2 cellular contexts compared by ENCODE assay signal in the genomic region with DNA sequence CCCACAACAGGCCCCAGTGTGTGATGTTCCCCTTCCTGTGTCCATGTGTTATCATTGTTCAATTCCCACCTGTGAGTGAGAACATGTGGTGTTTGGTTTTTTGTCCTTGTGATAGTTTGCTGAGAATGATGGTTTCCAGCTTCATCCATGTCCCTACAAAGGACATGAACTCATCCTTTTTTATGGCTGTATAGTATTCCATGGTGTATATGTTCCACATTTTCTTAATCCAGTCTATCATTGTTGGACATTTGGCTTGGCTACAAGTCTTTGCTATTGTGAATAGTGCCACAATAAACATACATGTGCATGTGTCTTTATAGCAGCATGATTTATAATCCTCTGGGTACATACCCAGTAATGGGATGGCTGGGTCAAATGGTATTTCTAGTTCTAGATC. TPM values are rescaled to one million over a fixed set of nuclear protein-coding genes. Genes with fewer than 3 reads are reported as not detected.
DNase-seq lines count a peak whose midpoint lies in the region; ATAC-seq, FAIRE-seq and TF ChIP-seq lines count a peak whose summit lies in the region.
"Not testable (repeated sequence)": the region's sequence is repeated elsewhere in the genome, so short reads cannot be mapped to it uniquely, and the experiment has no call there.

No MANE protein-coding gene starts in this region.

- TF ChIP-seq RAD21 in K562 (CRISPR knock-in tag; conservative IDR thresholded peaks at IDR 0.05 in 1 of 2, IDR thresholded peaks at IDR 0.05 in 1 of 2), result not testable (repeated sequence)

- H3K9me1 ChIP-seq in K562 (ENCODE audit: control insufficient read depth, insufficient read depth, low read length), result not testable (repeated sequence)

- not testable (repeated sequence) for H3K27me3 ChIP-seq in K562 (ENCODE audit: control insufficient read depth in 2 of 2, insufficient read depth in 2 of 2, low read length in 2 of 2)

- not testable (repeated sequence) for H3K4me1 ChIP-seq in HEK293 (ENCODE audit: control insufficient read depth, insufficient read depth, low read length)
- H3K4me1 ChIP-seq in K562 (replicated peaks in 1 of 2; ENCODE audit: control insufficient read depth in 2 of 2, insufficient read depth in 2 of 2, low read length in 2 of 2), result peaks cover 15 to 27% of the 10 kb centered on the region in 2 experiments

- ATAC-seq in K562, result not testable (repeated sequence)

- CTCF ChIA-PET in HEK293 (lab: Yijun Ruan, JAX); K562 (lab: Yijun Ruan, JAX; ENCODE audit: low intra/inter-chr PET ratio): not testable (repeated sequence)

- POLR2A ChIA-PET in HEK293 (lab: Yijun Ruan, JAX); K562 (lab: Yijun Ruan, JAX): not testable (repeated sequence)

- H3K9ac ChIP-seq in K562 (ENCODE audit: insufficient read depth in 1 of 2, low read depth in 2 of 2, low read length in 2 of 2), result not testable (repeated sequence)

- DNase-seq in K562 (ENCODE audit: extremely low read depth in 1 of 4, low spot score in 3 of 4), result not testable (repeated sequence)

- BruUV-seq in K562 (replicated peaks; lab: Mats Ljungman, UMichigan), result not testable (repeated sequence)

- intact Hi-C loops in K562 (cut with micrococcal nuclease), result not testable (repeated sequence)

- FAIRE-seq in K562 (lab: Jason Lieb, UNC), result not testable (repeated sequence)

- H3K4me2 ChIP-seq in K562 (ENCODE audit: insufficient read depth, low read length), result not testable (repeated sequence)

- H3K9me3 ChIP-seq in HEK293 (ENCODE audit: control insufficient read depth, insufficient read depth, low read depth, low read length); K562 (replicated peaks; ENCODE audit: control insufficient read depth, insufficient read depth, low read depth, low read length): not testable (repeated sequence)

- H3K4me3 ChIP-seq in HEK293 (ENCODE audit: low read depth, low read length); K562: not testable (repeated sequence)

- not testable (repeated sequence) for H3K27ac ChIP-seq in HEK293 (ENCODE audit: extremely low read depth, low read depth, low read length); K562 (ENCODE audit: extremely low read depth, low read depth, low read length)

- H4K20me1 ChIP-seq in K562 (replicated peaks; ENCODE audit: control insufficient read depth, insufficient read depth, low read length), result not testable (repeated sequence)

- not testable (repeated sequence) for TF ChIP-seq EP300 in K562 (IDR thresholded peaks at IDR 0.05; ENCODE audit: low read length)

- TF ChIP-seq POLR2A in K562 (conservative IDR thresholded peaks at IDR 0.05), result not testable (repeated sequence)

- H3K36me3 ChIP-seq in HEK293 (ENCODE audit: control insufficient read depth in 2 of 2, insufficient read depth in 1 of 2, low read length in 2 of 2); K562 (ENCODE audit: control insufficient read depth, insufficient read depth, low read length): not testable (repeated sequence)

- H3K79me2 ChIP-seq in K562 (ENCODE audit: control insufficient read depth, insufficient read depth, low read length), result not testable (repeated sequence)

- TF ChIP-seq CTCF in HEK293 (tag by site-specific recombination; IDR thresholded peaks at IDR 0.05); K562 (IDR thresholded peaks at IDR 0.05 in 2 of 3, conservative IDR thresholded peaks at IDR 0.05 in 1 of 3; ENCODE audit: insufficient read depth in 2 of 3, low read depth in 1 of 3, low read length in 3 of 3): not testable (repeated sequence)

- not testable (repeated sequence) for H2AFZ ChIP-seq in K562 (ENCODE audit: low read depth, low read length)

- in situ Hi-C loops in K562 (cut with MboI), result not testable (repeated sequence)

TF ChIP-seq in HEK293, 187 proteins besides CTCF, POLR2A, EP300 and RAD21:
- peak; percentile 84 for TF ChIP-seq ZNF146 (tag by site-specific recombination; IDR thresholded peaks at IDR 0.05)

TF ChIP-seq in K562, 482 proteins besides CTCF, POLR2A, EP300 and RAD21:
- TF ChIP-seq KDM1A (IDR thresholded peaks at IDR 0.05) (peak; percentile 33 to 51; a peak in 3 of 4 replicates), ZNF146 (CRISPR knock-in tag; IDR thresholded peaks at IDR 0.05; ENCODE audit: unreplicated experiment) (peak; percentile 89), BCOR (IDR thresholded peaks at IDR 0.05) (peak; percentile 76), SMARCA5 (IDR thresholded peaks at IDR 0.05) (0 out of 2 replicates have a peak, but pooled peaks have one; percentile 23)

RNA-seq across cellular contexts. Expression of a gene that starts 13.6 kb away (rescaled TPM):
- total RNA-seq in K562 (2011; cell fraction: chromatin; rRNA removed; ENCODE audit: low replicate concordance), result 0.76 and 1.1 TPM in 2 replicates
- 0.79 and 0.83 TPM in 2 replicates for total RNA-seq in K562 (2011; cell fraction: nucleolus; rRNA removed)
- total RNA-seq in K562 (2011; cell fraction: nucleoplasm; rRNA removed), result 0.69 and 0.88 TPM in 2 replicates
- 0.32 and 0.37 TPM in 2 replicates for total RNA-seq in K562 (2014; rRNA removed)
- 0.11 and 0.16 TPM in 2 replicates for total RNA-seq in K562 (2014; rRNA removed; fragmentation: Illumina TruSeq; extraction: Trizol)
- 0.07 and 0.11 TPM in 2 replicates for total RNA-seq in K562 (2015; rRNA removed; fragmentation: Illumina TruSeq; extraction: Trizol)
- 0.34 and 0.40 TPM in 2 replicates for total RNA-seq in K562 (2021)
- 0.25 and 0.35 TPM in 2 replicates for polyA plus RNA-seq in K562 (2011; rRNA removed)
- 0.44 and 0.69 TPM in 2 replicates for polyA plus RNA-seq in K562 (2011; cell fraction: cytosol; rRNA removed)
- 0.43 and 0.48 TPM in 2 replicates for polyA plus RNA-seq in K562 (2011; cell fraction: nucleus; rRNA removed)
- 0.21 and 0.26 TPM in 2 replicates for polyA plus RNA-seq in K562 (2012)
- 0.19 and 0.24 TPM in 2 replicates for polyA plus RNA-seq in K562 (2014; fragmentation: Illumina TruSeq; extraction: Trizol)
- polyA plus RNA-seq in K562 (2014; fragmentation: Nextera tagmentation; extraction: Ambion mirVana), result under 1 TPM; 0.01 to 0.03 TPM
- 0.20 and 0.40 TPM in 2 replicates for polyA plus RNA-seq in K562 (2014; rRNA removed)
- polyA minus RNA-seq in K562 (2011; rRNA and poly(A)+ RNA removed), result 0.63 and 1.0 TPM in 2 replicates
- 0.38 and 0.91 TPM in 2 replicates for polyA minus RNA-seq in K562 (2011; cell fraction: cytosol; rRNA and poly(A)+ RNA removed)
- 0.13 and 0.78 TPM in 2 replicates for polyA minus RNA-seq in K562 (2011; cell fraction: nucleus; rRNA and poly(A)+ RNA removed)
